In genomic region chr6:31915756-31916155, GRCh38 we compare ENCODE assay signal across 32 cellular contexts. TPM values are rescaled to one million over a fixed set of nuclear protein-coding genes. Genes with fewer than 3 reads are reported as not detected.
"Had no signal": no experiment of that assay in that cellular context is flagged by ENCODE, and none has a peak within 500 bp of the region (broad histone marks: within the 10 kb centered on the region; RNA-seq: fewer than 3 reads in every experiment).

No MANE protein-coding gene starts in this region.

- H3K9me3 ChIP-seq: MG63, Peyer's patch, SJSA1, SK-N-SH had no signal

- H3K27me3 ChIP-seq: cardiac muscle cell, MG63, Peyer's patch, SJSA1 had no signal

- H3K4me2 ChIP-seq: SK-N-SH had no signal

- H3K4me1 Mint-ChIP-seq: activated CD4-positive, alpha-beta T cell treated with anti-CD3 and anti-CD28 coated beads, Interleukin-2, amount 10 ng/mL, durations not matched to agents 24 days and 14 days; activated naive CD8-positive, alpha-beta T cell treated with anti-CD3 and anti-CD28 coated beads for 36 hours; activated T-helper 17 cell treated with anti-CD3 and anti-CD28 coated beads, Interleukin-2, amount 50 U/mL, for 72 hours had no signal

- H3K36me3 Mint-ChIP-seq: activated naive CD8-positive, alpha-beta T cell treated with anti-CD3 and anti-CD28 coated beads for 36 hours had no signal

- H3K9ac ChIP-seq: SK-N-SH had no signal

- H3K27ac ChIP-seq: cardiac muscle cell, Peyer's patch, SJSA1 had no signal

- H3K27ac Mint-ChIP-seq: activated CD4-positive, alpha-beta T cell treated with anti-CD3 and anti-CD28 coated beads, Interleukin-2, amount 10 ng/mL, durations not matched to agents 24 days and 14 days; activated CD8-positive, alpha-beta T cell treated with anti-CD3 and anti-CD28 coated beads for 36 hours; activated naive CD8-positive, alpha-beta T cell treated with anti-CD3 and anti-CD28 coated beads for 36 hours; activated T-cell treated with anti-CD3 and anti-CD28 coated beads, Interleukin-2, amount 50 U/mL, for 72 hours; activated T-helper 17 cell treated with anti-CD3 and anti-CD28 coated beads, Interleukin-2, amount 50 U/mL, for 72 hours; T-helper 1 cell treated with Interleukin-12 subunit alpha and Interleukin-12 subunit beta and Interleukin-4 antibody, amounts not matched to agents 30 μg/mL and 1 μg/mL, for 36 hours; T-helper 2 cell treated with Interferon-gamma antibody and Interleukin-4, amounts not matched to agents 5 μg/mL and 100 μg/mL, for 36 hours had no signal

- H3K36me3 ChIP-seq: cardiac muscle cell, MG63, Peyer's patch, SJSA1 had no signal

- ATAC-seq: activated CD8-positive, alpha-beta T cell treated with anti-CD3 and anti-CD28 coated beads for 36 hours; activated T-cell treated with anti-CD3 and anti-CD28 coated beads, Interleukin-2, amount 50 U/mL, for 72 hours; activated T-helper 17 cell treated with anti-CD3 and anti-CD28 coated beads, Interleukin-2, amount 50 U/mL, for 72 hours; PC-3 had no signal

- H3K9me2 ChIP-seq: SK-N-SH had no signal

- H3K4me3 Mint-ChIP-seq: activated CD4-positive, alpha-beta T cell treated with anti-CD3 and anti-CD28 coated beads, Interleukin-2, amount 10 ng/mL, durations not matched to agents 24 days and 14 days; activated CD8-positive, alpha-beta T cell treated with anti-CD3 and anti-CD28 coated beads for 36 hours; activated naive CD8-positive, alpha-beta T cell treated with anti-CD3 and anti-CD28 coated beads for 36 hours; activated T-cell treated with anti-CD3 and anti-CD28 coated beads, Interleukin-2, amount 50 U/mL, for 72 hours; activated T-helper 17 cell treated with anti-CD3 and anti-CD28 coated beads, Interleukin-2, amount 50 U/mL, for 72 hours; T-helper 1 cell treated with Interleukin-12 subunit alpha and Interleukin-12 subunit beta and Interleukin-4 antibody, amounts not matched to agents 30 μg/mL and 1 μg/mL, for 36 hours; T-helper 2 cell treated with Interferon-gamma antibody and Interleukin-4, amounts not matched to agents 5 μg/mL and 100 μg/mL, for 36 hours had no signal

- DNase-seq: activated CD4-positive, alpha-beta T cell treated with anti-CD3 and anti-CD28 coated beads, Interleukin-2, amount 10 ng/mL, durations not matched to agents 24 days and 14 days; activated CD4-positive, alpha-beta T cell treated with anti-CD3 and anti-CD28 coated beads, Interleukin-2, amount 50 U/mL, for 4 hours; activated CD8-positive, alpha-beta T cell treated with anti-CD3 and anti-CD28 coated beads for 36 hours; activated effector memory CD4-positive, alpha-beta T cell treated with anti-CD3 and anti-CD28 coated beads, Interleukin-2, amount 50 U/mL, for 16 hours; activated naive CD4-positive, alpha-beta T cell; activated naive CD4-positive, alpha-beta T cell treated with anti-CD3 and anti-CD28 coated beads, Interleukin-2, amount 50 U/mL, for 16 hours; activated naive CD8-positive, alpha-beta T cell treated with anti-CD3 and anti-CD28 coated beads for 36 hours; activated T-cell treated with anti-CD3 and anti-CD28 coated beads, Interleukin-2, amount 50 U/mL, for 1 hour; activated T-cell treated with anti-CD3 and anti-CD28 coated beads, Interleukin-2, amount 50 U/mL, for 72 hours; amniotic stem cell; Karpas-422; MG63; NCI-H1048; NCI-H1105 treated with DMSO at 0.1 percent for 48 hours; NCI-H1436; NCI-H1694; NCI-H1930; NCI-H2081 treated with DMSO at 0.1 percent for 48 hours; NCI-H510A; NCI-H526; NCI-H748 treated with DMSO at 0.1 percent for 48 hours; NK-92 treated with Interleukin-12 subunit alpha and Interleukin-12 subunit beta, amount 100 ng/mL, for 24 hours; PC-3; Peyer's patch; SHP77 treated with DMSO at 0.1 percent for 48 hours; SK-N-SH had no signal

- H3K4me3 ChIP-seq: cardiac muscle cell, MG63, Peyer's patch, SJSA1 had no signal

- H3K9me3 Mint-ChIP-seq: activated CD4-positive, alpha-beta T cell treated with anti-CD3 and anti-CD28 coated beads, Interleukin-2, amount 10 ng/mL, durations not matched to agents 24 days and 14 days; activated CD8-positive, alpha-beta T cell treated with anti-CD3 and anti-CD28 coated beads for 36 hours; activated naive CD8-positive, alpha-beta T cell treated with anti-CD3 and anti-CD28 coated beads for 36 hours; activated T-cell treated with anti-CD3 and anti-CD28 coated beads, Interleukin-2, amount 50 U/mL, for 72 hours; activated T-helper 17 cell treated with anti-CD3 and anti-CD28 coated beads, Interleukin-2, amount 50 U/mL, for 72 hours; T-helper 1 cell treated with Interleukin-12 subunit alpha and Interleukin-12 subunit beta and Interleukin-4 antibody, amounts not matched to agents 30 μg/mL and 1 μg/mL, for 36 hours; T-helper 2 cell treated with Interferon-gamma antibody and Interleukin-4, amounts not matched to agents 5 μg/mL and 100 μg/mL, for 36 hours had no signal

- H3K4me1 ChIP-seq: Peyer's patch had no signal

RNA-seq across cellular contexts. Expression of gene C2, which starts 11.8 kb away (rescaled TPM):
- total RNA-seq: PC-3 had no signal

RNA-seq across cellular contexts. Expression of gene ZBTB12, which starts 13.9 kb away (rescaled TPM):
- polyA plus RNA-seq: cardiac muscle cell had no signal

RNA-seq across cellular contexts. Expression of gene CFB, which starts 30.1 kb away (rescaled TPM):
- total RNA-seq: activated CD4-positive, alpha-beta T cell treated with anti-CD3 and anti-CD28 coated beads, Interleukin-2, amount 10 ng/mL, durations not matched to agents 24 days and 14 days; activated CD8-positive, alpha-beta memory T cell treated with anti-CD3 and anti-CD28 coated beads for 36 hours; PC-3 had no signal

RNA-seq across cellular contexts. Expression of gene SLC44A4, which starts 37.0 kb away (rescaled TPM):
- total RNA-seq: activated CD4-positive, alpha-beta T cell treated with anti-CD3 and anti-CD28 coated beads, Interleukin-2, amount 10 ng/mL, durations not matched to agents 24 days and 14 days; activated CD8-positive, alpha-beta memory T cell treated with anti-CD3 and anti-CD28 coated beads for 36 hours; activated CD8-positive, alpha-beta T cell treated with anti-CD3 and anti-CD28 coated beads for 36 hours; cardiac muscle cell; SJSA1 had no signal
